In the genomic region with DNA sequence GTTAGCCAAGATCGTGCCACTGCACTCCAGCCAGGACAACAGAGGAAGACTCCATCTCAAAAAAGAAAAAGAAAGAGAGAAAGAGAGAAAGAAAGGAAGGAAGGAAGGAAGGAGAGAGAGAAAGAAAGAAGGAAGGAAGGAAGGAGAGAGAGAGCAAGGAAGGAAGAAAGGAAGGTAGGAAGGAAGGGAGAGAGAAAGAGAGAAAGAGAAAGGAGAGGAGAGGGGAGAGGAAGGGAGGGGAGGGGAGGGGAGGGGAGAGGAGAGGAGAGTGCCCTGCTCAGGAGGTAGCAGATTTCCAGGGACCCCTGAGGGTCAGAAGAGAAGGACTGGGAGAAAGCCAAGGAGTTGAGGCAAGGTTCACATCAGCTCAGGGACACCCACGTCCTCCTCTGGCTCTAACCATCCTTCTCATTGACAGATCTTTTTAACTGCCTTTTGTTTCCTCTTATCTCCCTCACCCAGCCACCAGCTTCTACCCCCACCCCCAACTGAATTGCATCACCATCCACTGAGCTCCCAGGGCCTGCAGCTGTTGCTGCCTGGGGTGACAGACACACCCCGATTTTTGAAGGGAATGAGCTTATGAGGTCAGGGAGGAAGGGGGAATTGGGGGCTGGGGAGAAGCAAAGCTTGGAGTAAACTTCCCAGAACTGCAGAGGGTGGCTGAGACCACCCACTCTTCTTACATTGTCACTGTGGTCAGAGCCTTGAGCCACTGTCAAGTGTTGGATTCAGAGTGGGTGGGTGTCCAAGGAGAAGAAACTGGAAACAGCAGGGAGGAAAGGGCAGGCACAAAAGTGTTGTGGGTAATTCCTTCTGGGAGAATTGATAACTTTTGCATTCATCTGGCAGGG, we compare ENCODE assay signal across 9 cellular contexts.
DNase-seq lines count a peak whose midpoint lies in the region; ATAC-seq and TF ChIP-seq lines count a peak whose summit lies in the region.
"Had no signal": no experiment of that assay in that cellular context is flagged by ENCODE, and none has a peak within 500 bp of the region (broad histone marks: within the 10 kb centered on the region; RNA-seq: fewer than 3 reads in every experiment).

No MANE protein-coding gene starts in this region.

- intact Hi-C loops in activated CD8-positive, alpha-beta T cell treated with anti-CD3 and anti-CD28 coated beads for 36 hours (cut with micrococcal nuclease) = no loop called here
- intact Hi-C loops in uterus (cut with DNase I; ENCODE audit: low total_unique reads) = no loop called here

- H3K27ac Mint-ChIP-seq in activated CD8-positive, alpha-beta T cell treated with anti-CD3 and anti-CD28 coated beads for 36 hours = peak overlapping the region; percentile 71

- no peak for TF ChIP-seq POLR2A in uterus (IDR thresholded peaks at IDR 0.05)

- no peaks in the 10 kb centered on the region for H3K4me1 ChIP-seq in uterus
- H3K4me1 ChIP-seq: SJSA1 had no signal

- ATAC-seq in activated CD8-positive, alpha-beta T cell treated with anti-CD3 and anti-CD28 coated beads for 36 hours = peak; percentile 45

- H3K27me3 Mint-ChIP-seq in activated CD8-positive, alpha-beta T cell treated with anti-CD3 and anti-CD28 coated beads for 36 hours = no peaks in the 10 kb centered on the region

- POLR2A ChIA-PET in activated CD8-positive, alpha-beta T cell treated with anti-CD3 and anti-CD28 coated beads for 36 hours (lab: Charles Lee) = interaction anchor here (0.6 to 0.9 kb wide), 3 partner anchors 14 to 624 kb away, joined by 3 read pairs; no protein-coding TSS in a partner anchor

- CTCF ChIA-PET in activated CD8-positive, alpha-beta T cell treated with anti-CD3 and anti-CD28 coated beads for 36 hours (lab: Charles Lee) = interaction anchor here (0.7 to 3.6 kb wide), 2 partner anchors 97 to 157 kb away, joined by 3 to 10 read pairs; no protein-coding TSS in a partner anchor

- no peaks in the 10 kb centered on the region for H3K36me3 Mint-ChIP-seq in activated CD8-positive, alpha-beta T cell treated with anti-CD3 and anti-CD28 coated beads for 36 hours (ENCODE audit: low read depth)

- no peak for TF ChIP-seq CTCF in activated CD8-positive, alpha-beta T cell treated with anti-CD3 and anti-CD28 coated beads for 36 hours (IDR thresholded peaks at IDR 0.05)
- TF ChIP-seq CTCF in uterus (IDR thresholded peaks at IDR 0.05) (no peak), WERI-Rb-1 (IDR thresholded peaks at IDR 0.05; ENCODE audit: low read depth, low read length) (no peak)

- no peaks in the 10 kb centered on the region for H3K36me3 ChIP-seq in uterus
- H3K36me3 ChIP-seq in WERI-Rb-1 = no peaks in the 10 kb centered on the region
- H3K36me3 ChIP-seq: SJSA1 had no signal

- H3K4me3 ChIP-seq in uterus (no peak overlapping the region), WERI-Rb-1 (ENCODE audit: low read depth, low read length) (no peak overlapping the region)
- H3K4me3 ChIP-seq: SJSA1 had no signal

- DNase-seq in stimulated activated CD4-positive, alpha-beta T cell treated with anti-CD3 and anti-CD28 coated beads, Interleukin-1b, Interleukin-23, amount 100 ng/mL, for 48 hours = peak; percentile 11
- DNase-seq in stimulated activated CD4-positive, alpha-beta T cell treated with anti-CD3 and anti-CD28 coated beads, Interleukin-2, amount 100 ng/mL, for 48 hours = no peak
- peak; percentile 47 for DNase-seq in activated CD8-positive, alpha-beta T cell treated with anti-CD3 and anti-CD28 coated beads for 36 hours
- DNase-seq in iPS-NIHi7 (ENCODE audit: extremely low spot score) (peak; percentile 49), uterus (peak; percentile 25 to 34), amniotic stem cell (lab: John Stamatoyannopoulos, UW) (no peak), iPS-NIHi11 (ENCODE audit: low spot score) (no peak), WERI-Rb-1 (no peak)

- no peak overlapping the region for H3K4me3 Mint-ChIP-seq in activated CD8-positive, alpha-beta T cell treated with anti-CD3 and anti-CD28 coated beads for 36 hours

- no peaks in the 10 kb centered on the region for H3K9me3 ChIP-seq in uterus
- no peaks in the 10 kb centered on the region for H3K9me3 ChIP-seq in WERI-Rb-1 (ENCODE audit: severe bottlenecking)
- H3K9me3 ChIP-seq: SJSA1 had no signal

- H3K27me3 ChIP-seq in uterus (no peaks in the 10 kb centered on the region), WERI-Rb-1 (ENCODE audit: insufficient read depth, low read depth, severe bottlenecking) (no peaks in the 10 kb centered on the region)
- H3K27me3 ChIP-seq: SJSA1 had no signal

- H3K27ac ChIP-seq in uterus = no peak overlapping the region
- no peak overlapping the region for H3K27ac ChIP-seq in WERI-Rb-1
- H3K27ac ChIP-seq: SJSA1 had no signal

- H3K4me1 Mint-ChIP-seq in activated CD8-positive, alpha-beta T cell treated with anti-CD3 and anti-CD28 coated beads for 36 hours (ENCODE audit: low read depth) = peaks cover 26% of the 10 kb centered on the region

- H3K9me3 Mint-ChIP-seq in activated CD8-positive, alpha-beta T cell treated with anti-CD3 and anti-CD28 coated beads for 36 hours = no peaks in the 10 kb centered on the region

Comparison
In these comparisons a context has a peak if more than half of its experiments do, and no peak if none do; other contexts are left out.
1. DNase-seq: peak in stimulated activated CD4-positive, alpha-beta T cell treated with anti-CD3 and anti-CD28 coated beads, Interleukin-1b, Interleukin-23, amount 100 ng/mL, for 48 hours (single experiment), activated CD8-positive, alpha-beta T cell treated with anti-CD3 and anti-CD28 coated beads for 36 hours (single experiment), iPS-NIHi7 (single experiment) and uterus (2 of 2); none in stimulated activated CD4-positive, alpha-beta T cell treated with anti-CD3 and anti-CD28 coated beads, Interleukin-2, amount 100 ng/mL, for 48 hours (0 of 2), amniotic stem cell (single experiment), iPS-NIHi11 (single experiment) and WERI-Rb-1 (single experiment).